15 cellular contexts compared by ENCODE assay signal in the genomic region with DNA sequence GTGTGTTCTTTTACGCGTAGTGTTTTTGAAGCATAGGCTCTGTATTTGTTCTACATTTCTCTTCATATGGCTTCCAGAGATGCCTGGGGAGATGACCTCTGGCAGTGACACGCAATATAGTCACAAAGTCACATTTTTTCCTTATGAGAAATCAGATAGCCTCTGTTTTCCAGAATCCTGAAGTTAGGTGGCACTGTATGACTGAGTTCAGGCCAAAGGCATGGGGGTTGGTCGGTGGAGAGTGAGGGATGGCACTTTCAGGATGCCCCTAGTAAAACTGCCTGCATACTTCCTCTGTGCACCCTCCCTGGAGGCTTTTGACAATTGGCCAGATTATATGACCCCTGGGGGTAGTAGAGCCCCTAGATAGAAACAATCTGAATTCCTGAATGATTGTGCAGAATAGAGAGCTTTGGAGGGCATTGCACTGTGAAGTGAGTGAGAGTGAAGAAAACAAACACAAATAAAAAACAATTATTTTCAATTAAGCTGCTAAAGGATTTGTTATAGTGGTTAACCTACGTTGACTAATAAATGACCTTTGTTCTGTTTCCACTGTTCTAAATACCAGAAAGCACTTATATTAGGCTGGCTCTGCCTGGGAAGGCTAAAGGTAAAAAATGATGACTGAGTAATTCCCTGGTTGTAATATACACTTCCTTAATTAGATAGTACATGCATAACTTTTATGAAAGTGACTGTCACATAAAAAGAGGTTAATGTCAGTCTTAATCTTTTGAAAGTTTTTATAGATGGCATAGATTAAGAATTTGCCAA.
DNase-seq lines count a peak whose midpoint lies in the region; ATAC-seq and TF ChIP-seq lines count a peak whose summit lies in the region.
"Had no signal": no experiment of that assay in that cellular context is flagged by ENCODE, and none has a peak within 500 bp of the region (broad histone marks: within the 10 kb centered on the region; RNA-seq: fewer than 3 reads in every experiment).

No MANE protein-coding gene starts in this region.

- TF ChIP-seq CTCF in chondrocyte (IDR thresholded peaks at IDR 0.05), result peak; percentile 51

- ATAC-seq in GM18502 (IDR thresholded peaks at IDR 0.05; ENCODE audit: poor library complexity, unreplicated experiment), result no peak
- ATAC-seq in stimulated activated naive B cell treated with anti-CD40 and anti-IgM and Interleukin-4, amounts not matched to agents 10 μg/mL and 1 μg/mL and 100 μg/mL, for 72 hours (replicated peaks), result no peak
- ATAC-seq: heart left ventricle, HepG2 had no signal

- H3K27ac Mint-ChIP-seq in chondrocyte (ENCODE audit: unreplicated experiment), result no peak overlapping the region
- H3K27ac Mint-ChIP-seq in stimulated activated naive B cell treated with anti-CD40 and anti-IgM and Interleukin-4, amounts not matched to agents 10 μg/mL and 1 μg/mL and 100 μg/mL, for 72 hours, result no peak overlapping the region
- H3K27ac Mint-ChIP-seq: activated naive CD4-positive, alpha-beta T cell treated with anti-CD3 and anti-CD28 coated beads for 36 hours; CD4-positive, alpha-beta T cell had no signal

- no peaks in the 10 kb centered on the region for H3K27me3 Mint-ChIP-seq in chondrocyte (ENCODE audit: low read depth)
- H3K27me3 Mint-ChIP-seq in stimulated activated naive B cell treated with anti-CD40 and anti-IgM and Interleukin-4, amounts not matched to agents 10 μg/mL and 1 μg/mL and 100 μg/mL, for 72 hours, result no peaks in the 10 kb centered on the region
- H3K27me3 Mint-ChIP-seq: CD4-positive, alpha-beta T cell had no signal

- DNase-seq in ELF-1 (ENCODE audit: low read depth, low spot score), result peak; percentile 3
- peak; percentile 31 for DNase-seq in NCI-H226
- no peak for DNase-seq in chondrocyte (ENCODE audit: low spot score)
- DNase-seq in non-pigmented ciliary epithelial cell (ENCODE audit: low read depth), result peak; percentile 13
- no peak for DNase-seq in stimulated activated naive B cell treated with anti-CD40 and anti-IgM and Interleukin-4, amounts not matched to agents 10 μg/mL and 1 μg/mL and 100 μg/mL, for 72 hours
- no peak for DNase-seq in kidney glomerular epithelial cell (lab: John Stamatoyannopoulos, UW)
- no peak for DNase-seq in activated naive CD4-positive, alpha-beta T cell treated with Interleukin-2 at 50 U/mL for 16 hours
- DNase-seq: activated naive CD4-positive, alpha-beta T cell treated with anti-CD3 and anti-CD28 coated beads for 36 hours; CD4-positive, alpha-beta T cell; heart left ventricle; NCI-H1694 treated with DMSO at 0.1 percent for 48 hours; stimulated activated CD4-positive, alpha-beta T cell treated with anti-CD3 and anti-CD28 coated beads, Interleukin-4, amount 100 ng/mL, for 4 hours; stomach had no signal

- H3K4me3 Mint-ChIP-seq in chondrocyte (ENCODE audit: unreplicated experiment), result no peak overlapping the region
- no peak overlapping the region for H3K4me3 Mint-ChIP-seq in stimulated activated naive B cell treated with anti-CD40 and anti-IgM and Interleukin-4, amounts not matched to agents 10 μg/mL and 1 μg/mL and 100 μg/mL, for 72 hours
- H3K4me3 Mint-ChIP-seq: activated naive CD4-positive, alpha-beta T cell treated with anti-CD3 and anti-CD28 coated beads for 36 hours; CD4-positive, alpha-beta T cell had no signal

- peaks cover 2% of the 10 kb centered on the region for H3K9me3 Mint-ChIP-seq in chondrocyte (ENCODE audit: low read depth)
- H3K9me3 Mint-ChIP-seq in stimulated activated naive B cell treated with anti-CD40 and anti-IgM and Interleukin-4, amounts not matched to agents 10 μg/mL and 1 μg/mL and 100 μg/mL, for 72 hours, result peaks cover 3% of the 10 kb centered on the region in 2 donors

- no peaks in the 10 kb centered on the region for H3K36me3 Mint-ChIP-seq in chondrocyte (ENCODE audit: low read depth)
- H3K36me3 Mint-ChIP-seq in stimulated activated naive B cell treated with anti-CD40 and anti-IgM and Interleukin-4, amounts not matched to agents 10 μg/mL and 1 μg/mL and 100 μg/mL, for 72 hours, result no peaks in the 10 kb centered on the region

- H3K4me1 Mint-ChIP-seq in chondrocyte (ENCODE audit: low read depth), result peaks cover 9% of the 10 kb centered on the region
- H3K4me1 Mint-ChIP-seq in stimulated activated naive B cell treated with anti-CD40 and anti-IgM and Interleukin-4, amounts not matched to agents 10 μg/mL and 1 μg/mL and 100 μg/mL, for 72 hours, result no peaks in the 10 kb centered on the region

Comparison
In these comparisons a context has a peak if more than half of its experiments do, and no peak if none do; other contexts are left out.
1. DNase-seq: peak in ELF-1 (single experiment), NCI-H226 (single experiment) and non-pigmented ciliary epithelial cell (single experiment); none in chondrocyte (single experiment), stimulated activated naive B cell treated with anti-CD40 and anti-IgM and Interleukin-4, amounts not matched to agents 10 μg/mL and 1 μg/mL and 100 μg/mL, for 72 hours (single experiment), kidney glomerular epithelial cell (single experiment) and activated naive CD4-positive, alpha-beta T cell treated with Interleukin-2 at 50 U/mL for 16 hours (single experiment).